ENCODE assay signal across 14 cellular contexts in genomic region chr5:60538955-60539866, GRCh38.
DNase-seq lines count a peak whose midpoint lies in the region; ATAC-seq and TF ChIP-seq lines count a peak whose summit lies in the region.
"Had no signal": no experiment of that assay in that cellular context is flagged by ENCODE, and none has a peak within 500 bp of the region (broad histone marks: within the 10 kb centered on the region; RNA-seq: fewer than 3 reads in every experiment).

No MANE protein-coding gene starts in this region.

- no peaks in the 10 kb centered on the region for H3K4me1 ChIP-seq in colonic mucosa
- H3K4me1 ChIP-seq: SJCRH30 had no signal

- H3K4me1 Mint-ChIP-seq in activated T-helper 17 cell treated with anti-CD3 and anti-CD28 coated beads, Interleukin-2, amount 50 U/mL, for 72 hours, result no peaks in the 10 kb centered on the region

- peak; percentile 53 for DNase-seq in CD1c-positive myeloid dendritic cell (ENCODE audit: extremely low spot score)
- peak; percentile 39 for DNase-seq in NAMALWA (ENCODE audit: low spot score)
- DNase-seq in cardiac fibroblast (ENCODE audit: low read depth in 2 of 2), result peak; percentile 21 to 52
- DNase-seq in medulla oblongata (ENCODE audit: extremely low spot score), result peak; percentile 41
- no peak for DNase-seq in mucosa of gallbladder (ENCODE audit: low spot score)
- DNase-seq in colonic mucosa, result no peak
- DNase-seq: activated CD8-positive, alpha-beta memory T cell treated with anti-CD3 and anti-CD28 coated beads, Interleukin-2, amount 50 U/mL, for 48 hours; effector memory CD4-positive, alpha-beta T cell; left colon; NCI-H446; SJCRH30 had no signal

- H3K36me3 Mint-ChIP-seq in activated T-helper 17 cell treated with anti-CD3 and anti-CD28 coated beads, Interleukin-2, amount 50 U/mL, for 72 hours (ENCODE audit: low read depth), result no peaks in the 10 kb centered on the region

- ATAC-seq in activated T-helper 17 cell treated with anti-CD3 and anti-CD28 coated beads, Interleukin-2, amount 50 U/mL, for 72 hours (replicated peaks), result no peak
- ATAC-seq in GM21576 (IDR thresholded peaks at IDR 0.05; ENCODE audit: unreplicated experiment), result no peak
- ATAC-seq: left colon had no signal

- H3K9ac ChIP-seq in colonic mucosa (ENCODE audit: low read depth in 2 of 2, low read length in 2 of 2), result no peak overlapping the region
- H3K9ac ChIP-seq: KMS-11 had no signal

- H3K27ac Mint-ChIP-seq in activated T-helper 17 cell treated with anti-CD3 and anti-CD28 coated beads, Interleukin-2, amount 50 U/mL, for 72 hours, result no peak overlapping the region

- no peaks in the 10 kb centered on the region for H3K36me3 ChIP-seq in colonic mucosa
- H3K36me3 ChIP-seq: SJCRH30 had no signal

- H3K9me3 Mint-ChIP-seq in activated T-helper 17 cell treated with anti-CD3 and anti-CD28 coated beads, Interleukin-2, amount 50 U/mL, for 72 hours, result no peaks in the 10 kb centered on the region

- H3K27me3 Mint-ChIP-seq in activated T-helper 17 cell treated with anti-CD3 and anti-CD28 coated beads, Interleukin-2, amount 50 U/mL, for 72 hours, result peaks cover 13% of the 10 kb centered on the region

- no peaks in the 10 kb centered on the region for H3K9me3 ChIP-seq in colonic mucosa
- H3K9me3 ChIP-seq: SJCRH30 had no signal

- no peak overlapping the region for H3K4me3 Mint-ChIP-seq in activated T-helper 17 cell treated with anti-CD3 and anti-CD28 coated beads, Interleukin-2, amount 50 U/mL, for 72 hours

- no peak for TF ChIP-seq CTCF in cardiac fibroblast (IDR thresholded peaks at IDR 0.05; ENCODE audit: low read depth, low read length)
- TF ChIP-seq CTCF in colonic mucosa (IDR thresholded peaks at IDR 0.05), result no peak

- H3K4me3 ChIP-seq in cardiac fibroblast (replicated peaks in 1 of 2; ENCODE audit: low read depth in 2 of 2, low read length in 2 of 2) (no peak overlapping the region), colonic mucosa (no peak overlapping the region)
- H3K4me3 ChIP-seq: SJCRH30 had no signal

- intact Hi-C loops in colonic mucosa (cut with DNase I), result no loop called here

- H3K27ac ChIP-seq in colonic mucosa, result no peak overlapping the region
- H3K27ac ChIP-seq: KMS-11, SJCRH30 had no signal

- no peaks in the 10 kb centered on the region for H3K27me3 ChIP-seq in colonic mucosa
- H3K27me3 ChIP-seq: SJCRH30 had no signal

Comparison
In these comparisons a context has a peak if more than half of its experiments do, and no peak if none do; other contexts are left out.
1. DNase-seq: peak in CD1c-positive myeloid dendritic cell (single experiment), NAMALWA (single experiment), cardiac fibroblast (2 of 2) and medulla oblongata (single experiment); none in mucosa of gallbladder (single experiment) and colonic mucosa (single experiment).